ENCODE assay signal across 22 cellular contexts in genomic region chr7:70183278-70183677, GRCh38.
A peak's percentile ranks its signal among the peaks of the same experiment; 100 is the strongest.
DNase-seq lines count a peak whose midpoint lies in the region; ATAC-seq and TF ChIP-seq lines count a peak whose summit lies in the region.
"Had no signal": no experiment of that assay in that cellular context is flagged by ENCODE, and none has a peak within 500 bp of the region (broad histone marks: within the 10 kb centered on the region; RNA-seq: fewer than 3 reads in every experiment).

No MANE protein-coding gene starts in this region.

- peak in 1 of 2 donors; percentile 58 for DNase-seq in cardiac muscle cell (ENCODE audit: low read depth in 1 of 2, low spot score in 1 of 2)
- no peak for DNase-seq in heart right ventricle
- DNase-seq in NT2/D1 (ENCODE audit: low read depth, low spot score) = peak; percentile 18
- DNase-seq in iPS-NIHi11 (ENCODE audit: low spot score) = peak; percentile 25
- no peak for DNase-seq in UCSD-AML1 (lab: John Stamatoyannopoulos, UW; ENCODE audit: unreplicated experiment)
- no peak for DNase-seq in HPDE6-E6E7 (ENCODE audit: extremely low spot score)
- no peak for DNase-seq in T-helper 9 cell
- DNase-seq in medulla oblongata (ENCODE audit: extremely low spot score) = no peak
- DNase-seq: activated CD4-positive, alpha-beta memory T cell treated with anti-CD3 and anti-CD28 coated beads for 36 hours; activated effector memory CD4-positive, alpha-beta T cell treated with anti-CD3 and anti-CD28 coated beads, Interleukin-2, amount 50 U/mL, for 16 hours; activated T-cell treated with anti-CD3 and anti-CD28 coated beads for 4 hours; DMS79 treated with DMSO at 0.1 percent for 48 hours; naive thymus-derived CD8-positive, alpha-beta T cell; NCI-H1436; NCI-H226; ovary; right lobe of liver; stimulated activated CD4-positive, alpha-beta T cell treated with anti-CD3 and anti-CD28 coated beads, Interleukin-15, amount 100 ng/mL, for 24 hours; upper lobe of left lung had no signal

- TF ChIP-seq CTCF in cardiac muscle cell (IDR thresholded peaks at IDR 0.05; ENCODE audit: low read depth, low read length) (no peak), heart right ventricle (IDR thresholded peaks at IDR 0.05) (no peak)

- H3K9ac ChIP-seq in NT2/D1 (ENCODE audit: insufficient read length, low read depth) = no peak overlapping the region

- H3K27me3 ChIP-seq in cardiac muscle cell (no peaks in the 10 kb centered on the region), heart right ventricle (peaks cover 0 to 21% (median 0%) of the 10 kb centered on the region in 7 donors), NT2/D1 (ENCODE audit: insufficient read depth, insufficient read length) (no peaks in the 10 kb centered on the region)
- H3K27me3 ChIP-seq: ovary, right lobe of liver, upper lobe of left lung had no signal

- no peaks in the 10 kb centered on the region for H3K9me3 ChIP-seq in cardiac muscle cell (ENCODE audit: low read depth)
- H3K9me3 ChIP-seq in heart right ventricle = no peaks in the 10 kb centered on the region
- H3K9me3 ChIP-seq in NT2/D1 (ENCODE audit: insufficient read depth, low read length) = no peaks in the 10 kb centered on the region
- H3K9me3 ChIP-seq: ovary, right lobe of liver, upper lobe of left lung had no signal

- intact Hi-C loops in heart right ventricle (cut with DNase I) = no loop called here

- H3K4me1 ChIP-seq in cardiac muscle cell (ENCODE audit: low read depth) (peaks cover 22% of the 10 kb centered on the region), heart right ventricle (peaks cover 0 to 9% (median 0%) of the 10 kb centered on the region in 9 donors), NT2/D1 (ENCODE audit: insufficient read depth, insufficient read length) (no peaks in the 10 kb centered on the region)
- H3K4me1 ChIP-seq: right lobe of liver had no signal

- H3K27ac ChIP-seq in cardiac muscle cell (peak overlapping the region; percentile 49), heart right ventricle (no peak overlapping the region)
- H3K27ac ChIP-seq: coronary artery, ovary, right lobe of liver, upper lobe of left lung, VCaP had no signal

- H3K36me3 ChIP-seq in cardiac muscle cell (no peaks in the 10 kb centered on the region), heart right ventricle (no peaks in the 10 kb centered on the region), NT2/D1 (ENCODE audit: insufficient read depth, insufficient read length, low read length) (no peaks in the 10 kb centered on the region)
- H3K36me3 ChIP-seq: ovary, right lobe of liver, upper lobe of left lung had no signal

- H3K4me3 ChIP-seq in cardiac muscle cell = no peak overlapping the region
- no peak overlapping the region for H3K4me3 ChIP-seq in heart right ventricle
- no peak overlapping the region for H3K4me3 ChIP-seq in NT2/D1 (ENCODE audit: insufficient read length, low read depth)
- H3K4me3 ChIP-seq: coronary artery, GM12878, ovary, right lobe of liver, upper lobe of left lung had no signal

- 87 to 88% methylated on average over 6 of the region's 6 CpGs for WGBS in heart right ventricle, 2 donors

- ATAC-seq in heart right ventricle = no peak
- ATAC-seq: GM12878; naive thymus-derived CD8-positive, alpha-beta T cell; right lobe of liver had no signal

Comparison
In these comparisons a context has a peak if more than half of its experiments do, and no peak if none do; other contexts are left out.
1. DNase-seq: peak in NT2/D1 (single experiment) and iPS-NIHi11 (single experiment); none in heart right ventricle (0 of 2), UCSD-AML1 (single experiment), HPDE6-E6E7 (single experiment), T-helper 9 cell (single experiment) and medulla oblongata (single experiment).